Comparison of ENCODE assay signal across 2 cellular contexts in the genomic region with DNA sequence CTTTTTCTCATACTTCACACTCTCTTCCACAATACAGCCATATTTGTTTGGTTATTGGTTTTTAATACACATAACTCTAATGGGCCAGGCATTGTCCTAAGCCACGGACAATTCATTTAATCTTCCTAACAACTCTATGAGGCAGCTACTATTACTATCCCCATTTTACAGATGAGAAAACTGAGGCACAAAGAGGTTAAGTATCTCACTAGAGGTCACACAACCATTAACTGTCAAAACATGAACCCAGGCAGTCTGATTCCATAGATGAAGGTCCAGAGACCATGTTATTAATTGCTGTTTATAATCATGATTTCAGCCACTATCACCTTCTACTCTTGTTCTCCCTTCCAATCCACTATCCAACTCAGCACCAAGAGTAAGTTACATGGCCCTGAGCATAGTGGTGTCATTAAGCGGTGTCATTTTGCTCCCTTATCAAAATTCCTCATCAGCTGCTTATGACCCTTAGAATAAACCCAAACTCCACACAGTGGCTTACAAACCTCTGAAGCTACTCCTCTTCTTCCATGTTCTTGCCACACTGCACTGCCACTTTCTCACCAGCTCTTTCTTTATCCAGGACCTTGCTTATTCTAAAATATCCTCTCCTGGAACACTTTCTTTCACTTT.
TF ChIP-seq lines count a peak whose summit lies in the region.

No MANE protein-coding gene starts in this region.

TF ChIP-seq in HepG2, 621 proteins besides CTCF, POLR2A, EP300 and RAD21:
- TF ChIP-seq MEIS1 (CRISPR knock-in tag; IDR thresholded peaks at IDR 0.05; ENCODE audit: borderline replicate concordance) (no peak), CENPX (CRISPR knock-in tag; IDR thresholded peaks at IDR 0.05) (no peak), ZNF629 (CRISPR knock-in tag; conservative IDR thresholded peaks at IDR 0.05) (peak; percentile 95), MTA1 (CRISPR knock-in tag; IDR thresholded peaks at IDR 0.05; ENCODE audit: borderline replicate concordance) (no peak), ZNF124 (CRISPR knock-in tag; IDR thresholded peaks at IDR 0.05) (no peak), SIX1 (CRISPR knock-in tag; IDR thresholded peaks at IDR 0.05; ENCODE audit: borderline replicate concordance) (no peak), ZSCAN30 (CRISPR knock-in tag; IDR thresholded peaks at IDR 0.05) (no peak), BRCA1 (CRISPR knock-in tag; IDR thresholded peaks at IDR 0.05) (no peak), BHLHE40 (IDR thresholded peaks at IDR 0.05; ENCODE audit: low read length) (no peak), CHD4 (IDR thresholded peaks at IDR 0.05; ENCODE audit: borderline replicate concordance, low read length) (peak; percentile 78; the same call in 1 of the 2 replicates)
- TF ChIP-seq, protein P1, sequence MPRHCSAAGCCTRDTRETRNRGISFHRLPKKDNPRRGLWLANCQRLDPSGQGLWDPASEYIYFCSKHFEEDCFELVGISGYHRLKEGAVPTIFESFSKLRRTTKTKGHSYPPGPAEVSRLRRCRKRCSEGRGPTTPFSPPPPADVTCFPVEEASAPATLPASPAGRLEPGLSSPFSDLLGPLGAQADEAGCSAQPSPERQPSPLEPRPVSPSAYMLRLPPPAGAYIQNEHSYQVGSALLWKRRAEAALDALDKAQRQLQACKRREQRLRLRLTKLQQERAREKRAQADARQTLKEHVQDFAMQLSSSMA (CRISPR knock-in tag; IDR thresholded peaks at IDR 0.05), result no peak
- TF ChIP-seq, protein P2, sequence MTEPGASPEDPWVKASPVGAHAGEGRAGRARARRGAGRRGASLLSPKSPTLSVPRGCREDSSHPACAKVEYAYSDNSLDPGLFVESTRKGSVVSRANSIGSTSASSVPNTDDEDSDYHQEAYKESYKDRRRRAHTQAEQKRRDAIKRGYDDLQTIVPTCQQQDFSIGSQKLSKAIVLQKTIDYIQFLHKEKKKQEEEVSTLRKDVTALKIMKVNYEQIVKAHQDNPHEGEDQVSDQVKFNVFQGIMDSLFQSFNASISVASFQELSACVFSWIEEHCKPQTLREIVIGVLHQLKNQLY (CRISPR knock-in tag; IDR thresholded peaks at IDR 0.05), result no peak
- TF ChIP-seq, protein P3, sequence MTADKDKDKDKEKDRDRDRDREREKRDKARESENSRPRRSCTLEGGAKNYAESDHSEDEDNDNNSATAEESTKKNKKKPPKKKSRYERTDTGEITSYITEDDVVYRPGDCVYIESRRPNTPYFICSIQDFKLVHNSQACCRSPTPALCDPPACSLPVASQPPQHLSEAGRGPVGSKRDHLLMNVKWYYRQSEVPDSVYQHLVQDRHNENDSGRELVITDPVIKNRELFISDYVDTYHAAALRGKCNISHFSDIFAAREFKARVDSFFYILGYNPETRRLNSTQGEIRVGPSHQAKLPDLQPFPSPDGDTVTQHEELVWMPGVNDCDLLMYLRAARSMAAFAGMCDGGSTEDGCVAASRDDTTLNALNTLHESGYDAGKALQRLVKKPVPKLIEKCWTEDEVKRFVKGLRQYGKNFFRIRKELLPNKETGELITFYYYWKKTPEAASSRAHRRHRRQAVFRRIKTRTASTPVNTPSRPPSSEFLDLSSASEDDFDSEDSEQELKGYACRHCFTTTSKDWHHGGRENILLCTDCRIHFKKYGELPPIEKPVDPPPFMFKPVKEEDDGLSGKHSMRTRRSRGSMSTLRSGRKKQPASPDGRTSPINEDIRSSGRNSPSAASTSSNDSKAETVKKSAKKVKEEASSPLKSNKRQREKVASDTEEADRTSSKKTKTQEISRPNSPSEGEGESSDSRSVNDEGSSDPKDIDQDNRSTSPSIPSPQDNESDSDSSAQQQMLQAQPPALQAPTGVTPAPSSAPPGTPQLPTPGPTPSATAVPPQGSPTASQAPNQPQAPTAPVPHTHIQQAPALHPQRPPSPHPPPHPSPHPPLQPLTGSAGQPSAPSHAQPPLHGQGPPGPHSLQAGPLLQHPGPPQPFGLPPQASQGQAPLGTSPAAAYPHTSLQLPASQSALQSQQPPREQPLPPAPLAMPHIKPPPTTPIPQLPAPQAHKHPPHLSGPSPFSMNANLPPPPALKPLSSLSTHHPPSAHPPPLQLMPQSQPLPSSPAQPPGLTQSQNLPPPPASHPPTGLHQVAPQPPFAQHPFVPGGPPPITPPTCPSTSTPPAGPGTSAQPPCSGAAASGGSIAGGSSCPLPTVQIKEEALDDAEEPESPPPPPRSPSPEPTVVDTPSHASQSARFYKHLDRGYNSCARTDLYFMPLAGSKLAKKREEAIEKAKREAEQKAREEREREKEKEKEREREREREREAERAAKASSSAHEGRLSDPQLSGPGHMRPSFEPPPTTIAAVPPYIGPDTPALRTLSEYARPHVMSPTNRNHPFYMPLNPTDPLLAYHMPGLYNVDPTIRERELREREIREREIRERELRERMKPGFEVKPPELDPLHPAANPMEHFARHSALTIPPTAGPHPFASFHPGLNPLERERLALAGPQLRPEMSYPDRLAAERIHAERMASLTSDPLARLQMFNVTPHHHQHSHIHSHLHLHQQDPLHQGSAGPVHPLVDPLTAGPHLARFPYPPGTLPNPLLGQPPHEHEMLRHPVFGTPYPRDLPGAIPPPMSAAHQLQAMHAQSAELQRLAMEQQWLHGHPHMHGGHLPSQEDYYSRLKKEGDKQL (CRISPR knock-in tag; IDR thresholded peaks at IDR 0.05; ENCODE audit: low read depth), result no peak
TF ChIP-seq in HepG2: peak in this region for 2.

TF ChIP-seq in HEK293, 187 proteins besides CTCF, POLR2A, EP300 and RAD21:
- TF ChIP-seq PRDM1 (tag by site-specific recombination; IDR thresholded peaks at IDR 0.05) (peak; percentile 57), OVOL3 (tag by site-specific recombination; IDR thresholded peaks at IDR 0.05) (no peak)
